Comparison of ENCODE assay signal across 7 cellular contexts in the genomic region with DNA sequence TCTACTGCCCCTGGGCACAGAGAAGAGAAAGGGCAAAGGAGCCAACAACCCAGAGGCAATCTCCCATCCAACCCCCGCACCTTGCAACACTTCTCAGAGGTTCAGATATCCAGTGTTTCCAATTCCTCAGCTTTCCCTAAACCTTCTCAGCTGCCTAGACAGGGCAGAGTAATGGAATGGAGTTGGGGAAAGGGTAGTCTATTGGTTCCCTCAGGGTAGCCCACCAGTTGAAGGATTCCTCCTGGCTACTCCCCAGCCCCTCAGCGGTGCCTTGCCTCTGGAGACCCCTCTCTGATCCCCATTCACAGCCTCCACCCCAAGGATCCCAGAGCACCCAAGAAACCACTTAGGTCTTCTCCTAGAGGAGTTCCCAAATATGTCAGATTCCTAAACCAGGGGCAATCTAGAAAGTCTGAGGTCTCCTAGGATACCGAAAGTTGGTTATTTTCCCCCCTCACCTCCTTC. TPM values are rescaled to one million over a fixed set of nuclear protein-coding genes. Genes with fewer than 3 reads are reported as not detected.
DNase-seq lines count a peak whose midpoint lies in the region; TF ChIP-seq lines count a peak whose summit lies in the region.
"Had no signal": no experiment of that assay in that cellular context is flagged by ENCODE, and none has a peak within 500 bp of the region (broad histone marks: within the 10 kb centered on the region; RNA-seq: fewer than 3 reads in every experiment).

No MANE protein-coding gene starts in this region.

- H3K4me3 ChIP-seq in H7 (ENCODE audit: insufficient read depth, low read depth, low read length): peak overlapping the region; percentile 18; the same call in 1 of the 2 replicates
- H3K4me3 ChIP-seq in neuronal stem cell (ENCODE audit: low read length in 2 of 2): no peak overlapping the region
- H3K4me3 ChIP-seq: SJSA1 had no signal

- H3K9me3 Mint-ChIP-seq in chondrocyte (ENCODE audit: low read depth): no peaks in the 10 kb centered on the region

- no peaks in the 10 kb centered on the region for H3K36me3 Mint-ChIP-seq in chondrocyte (ENCODE audit: low read depth)

- peaks cover 13% of the 10 kb centered on the region for H3K27me3 Mint-ChIP-seq in chondrocyte (ENCODE audit: low read depth)

- H3K23ac ChIP-seq in neuronal stem cell (ENCODE audit: low read depth, low read length, poor library complexity): no peak overlapping the region

- no CpG with 5 or more reads among the region's 3 CpGs for WGBS in neuronal stem cell (ENCODE audit: extremely low coverage in 2 of 2, insufficient read length in 2 of 2, insufficient replicate concordance in 1 of 2), 2 donors

- H3K27ac Mint-ChIP-seq in chondrocyte (ENCODE audit: unreplicated experiment): no peak overlapping the region

- no peak for TF ChIP-seq CTCF in chondrocyte (IDR thresholded peaks at IDR 0.05)

- H3K79me1 ChIP-seq in neuronal stem cell (ENCODE audit: low read depth, low read length): no peaks in the 10 kb centered on the region

- peak overlapping the region; percentile 8 for H2AK5ac ChIP-seq in neuronal stem cell (ENCODE audit: low read depth, low read length)

- no peak overlapping the region for H2BK12ac ChIP-seq in neuronal stem cell (ENCODE audit: low read length)

- no peak overlapping the region for H2BK5ac ChIP-seq in neuronal stem cell (ENCODE audit: low read length)

- no peak overlapping the region for H3K9ac ChIP-seq in neuronal stem cell (ENCODE audit: low read depth, low read length, poor library complexity)

- peaks cover 5 to 16% of the 10 kb centered on the region in 2 donors for H3K4me1 ChIP-seq in neuronal stem cell (ENCODE audit: control insufficient read depth in 2 of 2, insufficient read depth in 1 of 2, low read depth in 1 of 2, low read length in 2 of 2)

- peak overlapping the region; percentile 6 for H2BK120ac ChIP-seq in neuronal stem cell (ENCODE audit: low read depth, low read length)

- H3K4me2 ChIP-seq in neuronal stem cell (ENCODE audit: insufficient read depth, low read length, poor library complexity, severe bottlenecking): peak overlapping the region; percentile 66

- peak overlapping the region; percentile 53 for H3K27ac ChIP-seq in neuronal stem cell (replicated peaks; ENCODE audit: low read length)
- H3K27ac ChIP-seq: SJSA1 had no signal

- no peaks in the 10 kb centered on the region for H3K9me3 ChIP-seq in neuronal stem cell (replicated peaks in 1 of 2; ENCODE audit: control insufficient read depth in 2 of 2, insufficient read depth in 1 of 2, low read depth in 1 of 2, low read length in 2 of 2)
- H3K9me3 ChIP-seq: SJSA1 had no signal

- H4K8ac ChIP-seq in neuronal stem cell (ENCODE audit: low read depth, low read length): no peak overlapping the region

- H3K4me1 Mint-ChIP-seq in chondrocyte (ENCODE audit: low read depth): peaks cover 16% of the 10 kb centered on the region

- H3K27me3 ChIP-seq in H7 (ENCODE audit: control insufficient read depth, insufficient read depth, low read length) (peaks cover 12% of the 10 kb centered on the region), neuronal stem cell (ENCODE audit: control insufficient read depth in 3 of 3, insufficient read depth in 3 of 3, low read depth in 1 of 3, low read length in 3 of 3) (peaks cover 0 to 71% (median 0%) of the 10 kb centered on the region in 3 experiments)

- no peaks in the 10 kb centered on the region for H3K36me3 ChIP-seq in H7 (replicated peaks; ENCODE audit: control insufficient read depth, insufficient read depth, low read length)
- H3K36me3 ChIP-seq in neuronal stem cell (replicated peaks in 1 of 2; ENCODE audit: control insufficient read depth in 2 of 2, insufficient read depth in 2 of 2, low read length in 2 of 2): no peaks in the 10 kb centered on the region
- H3K36me3 ChIP-seq: SJSA1 had no signal

- no peak overlapping the region for H4K91ac ChIP-seq in neuronal stem cell (ENCODE audit: low read depth, low read length, poor library complexity)

- H3K4ac ChIP-seq in neuronal stem cell (ENCODE audit: low read length): no peak overlapping the region

- no peak overlapping the region for H3K14ac ChIP-seq in neuronal stem cell (ENCODE audit: low read length)

- H3K4me3 Mint-ChIP-seq in chondrocyte (ENCODE audit: unreplicated experiment): peak overlapping the region; percentile 58

- no peak overlapping the region for H3K18ac ChIP-seq in neuronal stem cell (ENCODE audit: low read length)

- DNase-seq in H7: no peak
- DNase-seq in chondrocyte (ENCODE audit: low spot score): peak; percentile 30
- DNase-seq in neuronal stem cell (ENCODE audit: low spot score): no peak
- no peak for DNase-seq in iPS-NIHi11 (ENCODE audit: low spot score)
- no peak for DNase-seq in SIG-M5 (lab: John Stamatoyannopoulos, UW)
- DNase-seq in GM19240 (ENCODE audit: insufficient read length, low spot score): no peak

- H2BK15ac ChIP-seq in neuronal stem cell (ENCODE audit: low read length): no peak overlapping the region

- H2AFZ ChIP-seq in neuronal stem cell (ENCODE audit: low read length): peak overlapping the region; percentile 76

RNA-seq across cellular contexts. Expression of a gene that starts 0.5 kb away (rescaled TPM):
- 2.2 and 2.9 TPM in 2 replicates for total RNA-seq in H7 (2014; rRNA removed; shearing (Covaris generic))
- total RNA-seq in chondrocyte: not detected in 3 replicates
- 2.4 TPM for polyA plus RNA-seq in neuronal stem cell (2013, experiment 1 of 2)
- polyA plus RNA-seq in neuronal stem cell (2013, experiment 2 of 2): 2.5 TPM
- total RNA-seq: SJSA1 had no signal

RNA-seq across cellular contexts. Expression of a gene that starts 19.8 kb away (rescaled TPM):
- total RNA-seq in H7 (2014; rRNA removed; shearing (Covaris generic)): 907 and 952 TPM in 2 replicates
- 485 to 774 TPM (median 502 TPM) in 3 replicates for total RNA-seq in chondrocyte
- polyA plus RNA-seq in neuronal stem cell (2013, experiment 1 of 2): 3,971 TPM
- 3,933 TPM for polyA plus RNA-seq in neuronal stem cell (2013, experiment 2 of 2)

RNA-seq across cellular contexts. Expression of a gene that starts 20.4 kb away (rescaled TPM):
- 51.2 and 62.2 TPM in 2 replicates for total RNA-seq in H7 (2014; rRNA removed; shearing (Covaris generic))
- 79.4 to 141 TPM (median 81.8 TPM) in 3 replicates for total RNA-seq in chondrocyte
- 162 TPM for polyA plus RNA-seq in neuronal stem cell (2013, experiment 1 of 2)
- 170 TPM for polyA plus RNA-seq in neuronal stem cell (2013, experiment 2 of 2)

RNA-seq across cellular contexts. Expression of a gene that starts 24.6 kb away (rescaled TPM):
- total RNA-seq in H7 (2014; rRNA removed; shearing (Covaris generic)): 117 and 121 TPM in 2 replicates
- total RNA-seq in chondrocyte: 101 to 119 TPM (median 108 TPM) in 3 replicates
- polyA plus RNA-seq in neuronal stem cell (2013, experiment 1 of 2): 188 TPM
- polyA plus RNA-seq in neuronal stem cell (2013, experiment 2 of 2): 183 TPM
